ENCODE assay signal across 10 cellular contexts in the genomic region with DNA sequence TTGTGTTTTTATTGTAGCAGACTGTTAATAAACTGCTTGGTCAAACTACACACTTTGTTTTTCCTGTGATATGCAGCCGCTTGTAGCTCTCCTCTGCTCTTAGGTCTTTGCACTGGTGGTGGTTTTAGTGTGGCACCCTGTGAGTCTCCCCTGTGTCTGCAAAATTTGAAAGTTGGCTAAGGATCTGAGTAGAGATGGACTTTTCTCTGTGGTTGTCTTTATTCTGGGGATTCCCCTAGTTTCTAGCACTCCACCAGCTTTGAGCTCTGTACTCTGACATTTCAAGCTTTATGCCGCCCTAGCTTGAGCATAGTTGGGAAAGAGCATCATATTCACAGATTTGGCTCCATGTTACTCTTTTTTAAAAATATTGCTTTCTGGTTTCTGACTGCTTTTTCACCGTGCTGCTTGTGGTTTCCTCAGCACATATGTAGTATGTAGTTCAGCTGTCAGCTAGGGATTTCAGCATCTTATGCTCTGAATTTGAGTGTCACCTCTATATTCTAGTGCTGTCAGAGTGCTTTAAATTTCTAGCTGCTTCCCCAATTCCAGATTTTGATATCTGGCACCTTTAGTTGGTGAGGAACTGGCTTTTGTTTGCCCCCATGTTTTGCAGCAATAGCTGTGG. TPM values are rescaled to one million over a fixed set of nuclear protein-coding genes. Genes with fewer than 3 reads are reported as not detected.
A peak's percentile ranks its signal among the peaks of the same experiment; 100 is the strongest.
DNase-seq lines count a peak whose midpoint lies in the region; ATAC-seq and TF ChIP-seq lines count a peak whose summit lies in the region.
"Had no signal": no experiment of that assay in that cellular context is flagged by ENCODE, and none has a peak within 500 bp of the region (broad histone marks: within the 10 kb centered on the region; RNA-seq: fewer than 3 reads in every experiment).

No MANE protein-coding gene starts in this region.

- no peak overlapping the region for H3K4me3 ChIP-seq in gastroesophageal sphincter

- no peak for TF ChIP-seq EP300 in gastroesophageal sphincter (IDR thresholded peaks at IDR 0.05)

- ATAC-seq in GM18502 (IDR thresholded peaks at IDR 0.05; ENCODE audit: poor library complexity, unreplicated experiment) (peak; percentile 62), GM21360 (IDR thresholded peaks at IDR 0.05; ENCODE audit: unreplicated experiment) (peak; percentile 59), HG03139 (IDR thresholded peaks at IDR 0.05; ENCODE audit: unreplicated experiment) (peak; percentile 52), gastroesophageal sphincter (no peak)

- TF ChIP-seq CTCF in HFFc6 (IDR thresholded peaks at IDR 0.05) (no peak), gastroesophageal sphincter (IDR thresholded peaks at IDR 0.05) (no peak)

- H3K27me3 Mint-ChIP-seq in immature natural killer cell (ENCODE audit: low read depth in 3 of 3) (no peaks in the 10 kb centered on the region), HFFc6 (ENCODE audit: insufficient read depth) (no peaks in the 10 kb centered on the region)
- H3K27me3 Mint-ChIP-seq: activated CD4-positive, alpha-beta T cell treated with anti-CD3 and anti-CD28 coated beads, Interleukin-2, amount 10 ng/mL, durations not matched to agents 7 days and 5 days had no signal

- peaks cover 0 to 4% (median under 1%) of the 10 kb centered on the region in 6 donors for H3K9me3 Mint-ChIP-seq in immature natural killer cell
- H3K9me3 Mint-ChIP-seq in HFFc6: peaks cover 8% of the 10 kb centered on the region

- WGBS in gastroesophageal sphincter (ENCODE audit: low coverage in 1 of 2), 2 donors: 65 to 85% methylated on average over 3 of the region's 3 CpGs

- H3K4me3 Mint-ChIP-seq in immature natural killer cell (peak overlapping the region; percentile 2 to 65 (median 34)), HFFc6 (no peak overlapping the region)
- H3K4me3 Mint-ChIP-seq: activated CD4-positive, alpha-beta T cell treated with anti-CD3 and anti-CD28 coated beads, Interleukin-2, amount 10 ng/mL, durations not matched to agents 7 days and 5 days had no signal

- peaks cover 2 to 42% (median 3%) of the 10 kb centered on the region in 3 donors for H3K4me1 ChIP-seq in gastroesophageal sphincter

- DNase-seq in immature natural killer cell (peak in 2 of 3 donors; percentile 11 to 25), HFFc6 (no peak), T-helper 1 cell (no peak), OCI-M2 (lab: John Stamatoyannopoulos, UW; ENCODE audit: unreplicated experiment) (no peak)
- DNase-seq: activated CD4-positive, alpha-beta T cell treated with anti-CD3 and anti-CD28 coated beads, Interleukin-2, amount 10 ng/mL, durations not matched to agents 7 days and 5 days; OCI-M1 had no signal

- peaks cover 81 to 95% of the 10 kb centered on the region in 2 donors for H3K4me1 Mint-ChIP-seq in immature natural killer cell
- peaks cover 89% of the 10 kb centered on the region for H3K4me1 Mint-ChIP-seq in HFFc6 (ENCODE audit: low read depth)

- no peaks in the 10 kb centered on the region for H3K27me3 ChIP-seq in gastroesophageal sphincter

- no peaks in the 10 kb centered on the region for H3K36me3 ChIP-seq in gastroesophageal sphincter

- H3K27ac ChIP-seq in gastroesophageal sphincter: no peak overlapping the region

- H3K27ac Mint-ChIP-seq in immature natural killer cell (peak overlapping the region; percentile 21 to 84 (median 66)), HFFc6 (no peak overlapping the region)
- H3K27ac Mint-ChIP-seq: activated CD4-positive, alpha-beta T cell treated with anti-CD3 and anti-CD28 coated beads, Interleukin-2, amount 10 ng/mL, durations not matched to agents 7 days and 5 days had no signal

- no peak for TF ChIP-seq POLR2A in gastroesophageal sphincter (IDR thresholded peaks at IDR 0.05)

- peaks cover 0 to 12% (median 0%) of the 10 kb centered on the region in 3 donors for H3K9me3 ChIP-seq in gastroesophageal sphincter

- H3K36me3 Mint-ChIP-seq in immature natural killer cell (peaks cover 0 to 4% (median 0%) of the 10 kb centered on the region in 3 donors), HFFc6 (ENCODE audit: low read depth) (peaks cover 8% of the 10 kb centered on the region)

RNA-seq across cellular contexts. Expression of gene CDYL, which starts 25.4 kb away (rescaled TPM):
- polyA plus RNA-seq in immature natural killer cell: 10 to 100 TPM in 2 of 3 donors, 1 to 10 TPM in 1; 4.0 to 19.9 (median 13.4) TPM
- total RNA-seq in HFFc6 (2021; fragmentation: NEBNext Ultra II Directional; extraction: Animal tissue kit (Norgen Biotek cat#: 25700)): 10 to 100 TPM; 28.4 to 34.8 (median 33.8) TPM
- total RNA-seq in gastroesophageal sphincter: 10 to 100 TPM; 32.0 to 68.3 (median 54.0) TPM

Comparison
In these comparisons a context has a peak if more than half of its experiments do, and no peak if none do; other contexts are left out.
1. DNase-seq: peak in immature natural killer cell (2 of 3); none in HFFc6 (single experiment), T-helper 1 cell (0 of 5) and OCI-M2 (single experiment).